Comparison of ENCODE assay signal across 8 cellular contexts in the genomic region with DNA sequence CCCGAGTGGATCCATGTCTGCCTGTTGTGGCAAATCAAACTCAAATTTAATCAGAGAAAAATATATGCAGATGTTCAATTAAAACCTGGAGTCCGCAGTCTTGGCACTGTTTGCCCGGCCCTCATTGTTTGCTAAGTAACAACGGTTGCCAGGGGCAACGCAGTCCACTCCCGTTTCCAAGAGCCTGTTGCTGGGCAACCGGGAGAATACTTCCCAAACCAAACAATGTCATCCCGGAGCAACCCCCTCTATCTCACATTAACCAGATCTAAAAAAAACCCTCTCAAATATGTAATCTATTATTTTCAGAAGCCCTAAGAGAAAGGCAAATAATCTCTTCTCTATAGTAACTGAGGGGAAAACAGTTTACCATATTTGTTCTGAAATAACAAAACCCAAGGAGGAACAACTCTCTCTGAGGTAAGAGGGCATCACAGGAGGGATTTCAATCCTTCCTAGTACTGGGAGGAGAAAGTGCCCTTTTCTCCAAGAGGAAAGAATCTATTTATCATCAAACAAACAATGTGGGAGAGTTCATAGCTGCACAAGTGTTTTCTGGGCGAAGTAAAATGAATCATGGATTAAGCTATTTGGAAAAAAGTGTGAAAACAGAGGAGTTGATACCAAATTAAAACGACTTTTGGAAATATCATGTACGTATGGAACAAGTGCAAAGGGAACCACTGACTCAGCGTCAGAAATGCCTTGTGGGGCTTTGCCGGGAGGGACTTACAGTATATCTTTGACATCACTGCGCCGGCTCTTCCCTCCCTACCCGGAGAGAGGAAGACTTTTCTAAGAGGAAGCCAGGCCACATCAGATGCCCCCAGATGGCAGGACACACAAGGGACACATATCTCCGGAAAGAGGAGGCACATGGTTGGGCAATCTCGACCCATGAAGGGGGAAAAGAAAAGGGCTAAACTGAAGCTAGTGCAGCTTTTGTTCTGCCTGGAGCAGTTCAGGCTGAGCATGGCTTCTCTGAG. TPM values are rescaled to one million over a fixed set of nuclear protein-coding genes. Genes with fewer than 3 reads are reported as not detected.
DNase-seq lines count a peak whose midpoint lies in the region; ATAC-seq, FAIRE-seq and TF ChIP-seq lines count a peak whose summit lies in the region.

No MANE protein-coding gene starts in this region.

- H3K27me3 Mint-ChIP-seq in CD14-positive monocyte (ENCODE audit: low read depth in 3 of 3), result peaks cover 0 to 18% (median 0%) of the 10 kb centered on the region in 3 donors

- peaks cover 22 to 29% of the 10 kb centered on the region in 2 donors for H3K4me1 ChIP-seq in gastrocnemius medialis

- TF ChIP-seq CTCF in CD14-positive monocyte (IDR thresholded peaks at IDR 0.05) (no peak), gastrocnemius medialis (IDR thresholded peaks at IDR 0.05 in 4 of 5, conservative IDR thresholded peaks at IDR 0.05 in 1 of 5) (no peak)

- H3K4me3 Mint-ChIP-seq in CD14-positive monocyte, result peak overlapping the region; percentile 62 to 80

- H3K9me3 Mint-ChIP-seq in CD14-positive monocyte, result peaks cover 0 to 4% (median 0%) of the 10 kb centered on the region in 7 donors

- FAIRE-seq in GM12892 (lab: Jason Lieb, UNC), result no peak

- in situ Hi-C loops in gastrocnemius medialis (cut with MboI; ENCODE audit: low sequenced_read_pairs in 4 of 4), result no loop called here

- H3K36me3 Mint-ChIP-seq in CD14-positive monocyte, result peaks cover 15 to 28% of the 10 kb centered on the region in 2 donors

- intact Hi-C loops in CD14-positive monocyte (cut with micrococcal nuclease) (loop anchor here in 1 of 2 donors (1.0 to 5.0 kb wide), 3 partner anchors 10 to 40 kb away; no protein-coding TSS in a partner anchor), gastrocnemius medialis (cut with DNase I; ENCODE audit: low total_unique reads) (no loop called here)

- H3K36me3 ChIP-seq in gastrocnemius medialis, result no peaks in the 10 kb centered on the region

- TF ChIP-seq POLR2A in gastrocnemius medialis (IDR thresholded peaks at IDR 0.05) (no peak), GM12892 (IDR thresholded peaks at IDR 0.05; ENCODE audit: low read depth, low read length) (no peak)

- peak overlapping the region; percentile 97 to 99 (median 99) for H3K27ac Mint-ChIP-seq in CD14-positive monocyte

- peak; percentile 96 for DNase-seq in CD14-positive monocyte (ENCODE audit: low spot score)
- peak; percentile 96 for DNase-seq in HT-29 (ENCODE audit: low spot score)
- peak; percentile 67 for DNase-seq in NOMO-1 treated with dmso at 0.1 percent for 144 hours (lab: John Stamatoyannopoulos, UW; ENCODE audit: unreplicated experiment)
- peak; percentile 54 for DNase-seq in cerebellar cortex (ENCODE audit: low spot score)
- DNase-seq in iPS-NIHi7 (ENCODE audit: extremely low spot score), result peak; percentile 85
- peak; percentile 28 to 60 for DNase-seq in gastrocnemius medialis
- DNase-seq in GM12892 (ENCODE audit: insufficient read length), result no peak

- peaks cover 89% of the 10 kb centered on the region for H3K4me1 Mint-ChIP-seq in CD14-positive monocyte

- H3K27me3 ChIP-seq in gastrocnemius medialis, result peaks cover 0 to 3% (median 0%) of the 10 kb centered on the region in 3 donors

- ATAC-seq in gastrocnemius medialis (peak; percentile 49 to 58), HG02981 (IDR thresholded peaks at IDR 0.05; ENCODE audit: unreplicated experiment) (no peak)

- H3K27ac ChIP-seq in gastrocnemius medialis, result peak overlapping the region; percentile 6 to 64 (median 39)

- H3K4me3 ChIP-seq in gastrocnemius medialis, result no peak overlapping the region

- no peaks in the 10 kb centered on the region for H3K9me3 ChIP-seq in gastrocnemius medialis

RNA-seq across cellular contexts. Expression of a gene that starts 43.3 kb away (rescaled TPM):
- polyA plus RNA-seq in CD14-positive monocyte, result 1 to 10 TPM; 5.7 to 8.7 TPM
- 11.8 and 18.8 TPM in 2 replicates for total RNA-seq in HT-29 (2014; rRNA removed; shearing (Covaris generic))
- 10 to 100 TPM in 1 of 4 donors, 1 to 10 TPM in 2, under 1 TPM in 1; 0.31 to 10.5 (median 2.2) TPM for total RNA-seq in gastrocnemius medialis
- polyA plus RNA-seq in GM12892 (2012; ENCODE audit: missing spikeins), result 1.8 TPM
